ENCODE assay signal across 7 cellular contexts in genomic region chr18:79395761-79396404, GRCh38. TPM values are rescaled to one million over a fixed set of nuclear protein-coding genes. Genes with fewer than 3 reads are reported as not detected.
DNase-seq lines count a peak whose midpoint lies in the region; ATAC-seq and TF ChIP-seq lines count a peak whose summit lies in the region.

TSS of gene NFATC1 (plus strand) at chr18:79395930. CDS start at chr18:79396225, 295 bp downstream.

- H3K9me3 ChIP-seq in effector memory CD4-positive, alpha-beta T cell (ENCODE audit: control insufficient read depth, low read length): no peaks in the 10 kb centered on the region
- H3K9me3 ChIP-seq in mononuclear cell (ENCODE audit: low read depth, low read length): no peaks in the 10 kb centered on the region

- H3K4me3 Mint-ChIP-seq in activated CD8-positive, alpha-beta T cell treated with anti-CD3 and anti-CD28 coated beads for 36 hours: peak within 1 kb of the TSS; percentile 94

- no peaks in the 10 kb centered on the region for H3K36me3 ChIP-seq in effector memory CD4-positive, alpha-beta T cell (ENCODE audit: control insufficient read depth, insufficient read depth, low read length)

- peak within 1 kb of the TSS; percentile 87 for H3K27ac Mint-ChIP-seq in activated CD8-positive, alpha-beta T cell treated with anti-CD3 and anti-CD28 coated beads for 36 hours

- ATAC-seq in GM18868 (IDR thresholded peaks at IDR 0.05; ENCODE audit: unreplicated experiment) (peak; percentile 27), HG03342 (IDR thresholded peaks at IDR 0.05; ENCODE audit: unreplicated experiment) (no peak)
- ATAC-seq in activated CD8-positive, alpha-beta T cell treated with anti-CD3 and anti-CD28 coated beads for 36 hours: peak; percentile 45

- peak within 1 kb of the TSS; percentile 65 for H3K27ac ChIP-seq in effector memory CD4-positive, alpha-beta T cell (ENCODE audit: insufficient read depth, low read length, poor library complexity, severe bottlenecking)

- peaks cover 31% of the 10 kb centered on the region for H3K4me1 ChIP-seq in effector memory CD4-positive, alpha-beta T cell (ENCODE audit: control insufficient read depth, insufficient read depth, low read length, poor library complexity, severe bottlenecking)
- H3K4me1 ChIP-seq in mononuclear cell (ENCODE audit: insufficient read depth, low read length): peaks cover 47% of the 10 kb centered on the region

- peak within 1 kb of the TSS; percentile 74 for H3K4me3 ChIP-seq in effector memory CD4-positive, alpha-beta T cell (ENCODE audit: insufficient read depth, low read depth, low read length, poor library complexity, severe bottlenecking)
- H3K4me3 ChIP-seq in mononuclear cell (ENCODE audit: low read length): peak within 1 kb of the TSS; percentile 26

- no peaks in the 10 kb centered on the region for H3K27me3 ChIP-seq in effector memory CD4-positive, alpha-beta T cell (replicated peaks; ENCODE audit: control insufficient read depth, insufficient read depth, low read length, poor library complexity, severe bottlenecking)
- H3K27me3 ChIP-seq in mononuclear cell (ENCODE audit: insufficient read depth, low read length): peaks cover 36% of the 10 kb centered on the region

- CTCF ChIA-PET in activated CD8-positive, alpha-beta T cell treated with anti-CD3 and anti-CD28 coated beads for 36 hours (lab: Charles Lee): interaction anchor here (0.5 to 2.5 kb wide), 5 partner anchors 14 to 134 kb away, joined by 3 to 10 read pairs (median 5); no protein-coding TSS in a partner anchor

- TF ChIP-seq CTCF in activated CD8-positive, alpha-beta T cell treated with anti-CD3 and anti-CD28 coated beads for 36 hours (IDR thresholded peaks at IDR 0.05): no peak

- intact Hi-C loops in activated CD8-positive, alpha-beta T cell treated with anti-CD3 and anti-CD28 coated beads for 36 hours (cut with micrococcal nuclease): loop anchor here (5.0 kb wide), 1 partner anchor 126 kb away; no protein-coding TSS in a partner anchor

- peaks cover 22% of the 10 kb centered on the region for H3K36me3 Mint-ChIP-seq in activated CD8-positive, alpha-beta T cell treated with anti-CD3 and anti-CD28 coated beads for 36 hours (ENCODE audit: low read depth)

- H3K9me3 Mint-ChIP-seq in activated CD8-positive, alpha-beta T cell treated with anti-CD3 and anti-CD28 coated beads for 36 hours: no peaks in the 10 kb centered on the region

- peak; percentile 29 for DNase-seq in NCI-H1694 (lab: John Stamatoyannopoulos, UW)
- peak; percentile 91 for DNase-seq in activated CD8-positive, alpha-beta T cell treated with anti-CD3 and anti-CD28 coated beads for 36 hours
- DNase-seq in effector memory CD4-positive, alpha-beta T cell: peak; percentile 73 to 76 (median 73)
- DNase-seq in stimulated activated CD8-positive, alpha-beta memory T cell treated with anti-CD3 and anti-CD28 coated beads, Interleukin-4, amount 100 ng/mL, for 48 hours: peak; percentile 89

- POLR2A ChIA-PET in activated CD8-positive, alpha-beta T cell treated with anti-CD3 and anti-CD28 coated beads for 36 hours (lab: Charles Lee): interaction anchor here (1.0 to 3.4 kb wide), 5 partner anchors 9 to 128 kb away, joined by 4 to 25 read pairs (median 6); no protein-coding TSS in a partner anchor

- H3K27me3 Mint-ChIP-seq in activated CD8-positive, alpha-beta T cell treated with anti-CD3 and anti-CD28 coated beads for 36 hours: peaks cover 9% of the 10 kb centered on the region

- peaks cover 20% of the 10 kb centered on the region for H3K4me1 Mint-ChIP-seq in activated CD8-positive, alpha-beta T cell treated with anti-CD3 and anti-CD28 coated beads for 36 hours (ENCODE audit: low read depth)

RNA-seq across cellular contexts. Expression of gene NFATC1, which starts in this region (rescaled TPM):
- total RNA-seq in activated CD8-positive, alpha-beta T cell treated with anti-CD3 and anti-CD28 coated beads for 36 hours: 10 to 100 TPM; 97.2 to 98.3 TPM
- 23.9 TPM for total RNA-seq in mononuclear cell

Comparison
In these comparisons a context has a peak if more than half of its experiments do, and no peak if none do; other contexts are left out.
1. DNase-seq: peak in every context shown above with its lines; median percentile 91 in activated CD8-positive, alpha-beta T cell treated with anti-CD3 and anti-CD28 coated beads for 36 hours; 89 in stimulated activated CD8-positive, alpha-beta memory T cell treated with anti-CD3 and anti-CD28 coated beads, Interleukin-4, amount 100 ng/mL, for 48 hours; 73 in effector memory CD4-positive, alpha-beta T cell; 29 in NCI-H1694.